Comparison of ENCODE assay signal across 1 cellular context in the genomic region with DNA sequence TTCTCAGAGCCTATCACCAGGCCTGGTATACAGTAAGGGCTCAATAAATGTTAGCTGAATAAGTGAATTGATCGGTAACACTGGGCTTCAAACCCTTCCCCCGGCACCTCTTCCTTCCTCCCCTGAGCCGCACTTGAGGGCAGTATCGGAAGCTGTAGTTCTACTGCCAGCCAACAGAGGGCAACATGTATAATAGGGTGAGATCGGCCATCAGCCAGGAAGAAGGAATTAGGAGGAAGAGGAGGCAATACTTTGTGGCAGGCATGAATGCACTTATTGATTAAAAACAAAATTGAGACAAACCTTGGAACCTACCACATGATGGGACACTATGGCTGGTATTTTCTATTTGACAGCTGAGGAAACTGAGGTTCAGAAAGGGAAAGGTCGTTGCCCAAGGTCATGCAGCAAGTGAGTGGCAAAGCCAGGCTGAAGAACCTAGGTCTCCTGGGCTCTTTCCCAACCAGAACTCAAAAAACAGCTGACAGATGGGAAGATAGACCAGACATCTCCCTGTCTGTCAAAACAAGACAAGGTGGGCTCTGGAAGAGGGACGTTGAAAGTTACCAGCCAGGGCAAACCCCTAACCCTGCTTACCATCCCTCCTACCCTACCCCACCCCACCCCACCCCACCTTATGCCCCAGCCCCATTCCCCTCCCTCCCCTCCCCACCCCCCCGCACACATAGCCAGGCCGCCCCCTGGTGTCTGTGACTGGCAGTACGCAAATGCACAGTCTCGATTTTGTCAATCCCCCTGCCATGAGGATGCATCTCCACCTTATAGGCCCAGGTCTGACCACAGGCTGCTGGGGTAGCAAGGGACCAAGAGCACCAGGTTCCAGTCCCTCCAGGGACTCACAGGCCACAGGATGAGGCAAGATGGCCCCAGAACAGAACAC.
TF ChIP-seq lines count a peak whose summit lies in the region.

No MANE protein-coding gene starts in this region.

TF ChIP-seq in K562, 482 proteins besides CTCF, POLR2A, EP300 and RAD21 (continued from another document and continues in another):
- TF ChIP-seq, protein P1, sequence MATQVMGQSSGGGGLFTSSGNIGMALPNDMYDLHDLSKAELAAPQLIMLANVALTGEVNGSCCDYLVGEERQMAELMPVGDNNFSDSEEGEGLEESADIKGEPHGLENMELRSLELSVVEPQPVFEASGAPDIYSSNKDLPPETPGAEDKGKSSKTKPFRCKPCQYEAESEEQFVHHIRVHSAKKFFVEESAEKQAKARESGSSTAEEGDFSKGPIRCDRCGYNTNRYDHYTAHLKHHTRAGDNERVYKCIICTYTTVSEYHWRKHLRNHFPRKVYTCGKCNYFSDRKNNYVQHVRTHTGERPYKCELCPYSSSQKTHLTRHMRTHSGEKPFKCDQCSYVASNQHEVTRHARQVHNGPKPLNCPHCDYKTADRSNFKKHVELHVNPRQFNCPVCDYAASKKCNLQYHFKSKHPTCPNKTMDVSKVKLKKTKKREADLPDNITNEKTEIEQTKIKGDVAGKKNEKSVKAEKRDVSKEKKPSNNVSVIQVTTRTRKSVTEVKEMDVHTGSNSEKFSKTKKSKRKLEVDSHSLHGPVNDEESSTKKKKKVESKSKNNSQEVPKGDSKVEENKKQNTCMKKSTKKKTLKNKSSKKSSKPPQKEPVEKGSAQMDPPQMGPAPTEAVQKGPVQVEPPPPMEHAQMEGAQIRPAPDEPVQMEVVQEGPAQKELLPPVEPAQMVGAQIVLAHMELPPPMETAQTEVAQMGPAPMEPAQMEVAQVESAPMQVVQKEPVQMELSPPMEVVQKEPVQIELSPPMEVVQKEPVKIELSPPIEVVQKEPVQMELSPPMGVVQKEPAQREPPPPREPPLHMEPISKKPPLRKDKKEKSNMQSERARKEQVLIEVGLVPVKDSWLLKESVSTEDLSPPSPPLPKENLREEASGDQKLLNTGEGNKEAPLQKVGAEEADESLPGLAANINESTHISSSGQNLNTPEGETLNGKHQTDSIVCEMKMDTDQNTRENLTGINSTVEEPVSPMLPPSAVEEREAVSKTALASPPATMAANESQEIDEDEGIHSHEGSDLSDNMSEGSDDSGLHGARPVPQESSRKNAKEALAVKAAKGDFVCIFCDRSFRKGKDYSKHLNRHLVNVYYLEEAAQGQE (CRISPR knock-in tag; IDR thresholded peaks at IDR 0.05; ENCODE audit: low read depth) = no peak
- TF ChIP-seq SMAD1 (IDR thresholded peaks at IDR 0.05; ENCODE audit: low read depth, low read length, partially characterized antibody) = no peak
- no peak for TF ChIP-seq ZNF583 (CRISPR knock-in tag; IDR thresholded peaks at IDR 0.05)
- peak in 1 of 2 experiments; percentile 75; a peak in 2 of 4 replicates for TF ChIP-seq MAZ (CRISPR knock-in tag; conservative IDR thresholded peaks at IDR 0.05 in 1 of 2, IDR thresholded peaks at IDR 0.05 in 1 of 2)
- TF ChIP-seq NR4A1 (CRISPR knock-in tag; IDR thresholded peaks at IDR 0.05) = no peak
- TF ChIP-seq NR4A1 (tag; IDR thresholded peaks at IDR 0.05) = no peak
- no peak for TF ChIP-seq CUX1 (CRISPR knock-in tag; IDR thresholded peaks at IDR 0.05)
- TF ChIP-seq HLTF (IDR thresholded peaks at IDR 0.05) = no peak
- TF ChIP-seq LEF1 (IDR thresholded peaks at IDR 0.05) = no peak
- TF ChIP-seq, protein P2, sequence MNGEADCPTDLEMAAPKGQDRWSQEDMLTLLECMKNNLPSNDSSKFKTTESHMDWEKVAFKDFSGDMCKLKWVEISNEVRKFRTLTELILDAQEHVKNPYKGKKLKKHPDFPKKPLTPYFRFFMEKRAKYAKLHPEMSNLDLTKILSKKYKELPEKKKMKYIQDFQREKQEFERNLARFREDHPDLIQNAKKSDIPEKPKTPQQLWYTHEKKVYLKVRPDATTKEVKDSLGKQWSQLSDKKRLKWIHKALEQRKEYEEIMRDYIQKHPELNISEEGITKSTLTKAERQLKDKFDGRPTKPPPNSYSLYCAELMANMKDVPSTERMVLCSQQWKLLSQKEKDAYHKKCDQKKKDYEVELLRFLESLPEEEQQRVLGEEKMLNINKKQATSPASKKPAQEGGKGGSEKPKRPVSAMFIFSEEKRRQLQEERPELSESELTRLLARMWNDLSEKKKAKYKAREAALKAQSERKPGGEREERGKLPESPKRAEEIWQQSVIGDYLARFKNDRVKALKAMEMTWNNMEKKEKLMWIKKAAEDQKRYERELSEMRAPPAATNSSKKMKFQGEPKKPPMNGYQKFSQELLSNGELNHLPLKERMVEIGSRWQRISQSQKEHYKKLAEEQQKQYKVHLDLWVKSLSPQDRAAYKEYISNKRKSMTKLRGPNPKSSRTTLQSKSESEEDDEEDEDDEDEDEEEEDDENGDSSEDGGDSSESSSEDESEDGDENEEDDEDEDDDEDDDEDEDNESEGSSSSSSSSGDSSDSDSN (IDR thresholded peaks at IDR 0.05; ENCODE audit: borderline replicate concordance in 1 of 2, low read depth in 2 of 2, low read length in 2 of 2) = no peak
- no peak for TF ChIP-seq MYNN (IDR thresholded peaks at IDR 0.05)
- no peak for TF ChIP-seq MYNN (CRISPR knock-in tag; IDR thresholded peaks at IDR 0.05)
- no peak for TF ChIP-seq TSC22D4 (tag; IDR thresholded peaks at IDR 0.05)
- 0 out of 2 replicates have a peak, but pooled peaks have one; percentile 54 for TF ChIP-seq DIDO1 (tag; IDR thresholded peaks at IDR 0.05; ENCODE audit: low read depth)
- TF ChIP-seq MECOM (CRISPR knock-in tag; IDR thresholded peaks at IDR 0.05) = 0 out of 2 replicates have a peak, but pooled peaks have one; percentile 20
- 0 out of 2 replicates have a peak, but pooled peaks have one; percentile 37 for TF ChIP-seq JUND (IDR thresholded peaks at IDR 0.05; ENCODE audit: borderline replicate concordance, low read depth, low read length)
- 0 out of 3 replicates have a peak, but pooled peaks have one; percentile 30 for TF ChIP-seq JUND (tag; IDR thresholded peaks at IDR 0.05; ENCODE audit: borderline replicate concordance, low read depth, low read length)
- TF ChIP-seq ZNF121 (CRISPR knock-in tag; conservative IDR thresholded peaks at IDR 0.05) = no peak
- TF ChIP-seq HINFP (tag; conservative IDR thresholded peaks at IDR 0.05; ENCODE audit: low read depth) = no peak
- TF ChIP-seq KHSRP (IDR thresholded peaks at IDR 0.05) = no peak
- no peak for TF ChIP-seq RREB1 (CRISPR knock-in tag; IDR thresholded peaks at IDR 0.05)
- 0 out of 2 replicates have a peak, but pooled peaks have one; percentile 16 for TF ChIP-seq NCOA1 (IDR thresholded peaks at IDR 0.05; ENCODE audit: low read depth)
- no peak for TF ChIP-seq KDM4B (IDR thresholded peaks at IDR 0.05; ENCODE audit: borderline replicate concordance in 2 of 2, low read depth in 1 of 2)
- no peak for TF ChIP-seq NR2C2 (CRISPR knock-in tag; IDR thresholded peaks at IDR 0.05)
- no peak for TF ChIP-seq NR2C2 (tag; IDR thresholded peaks at IDR 0.05)
- TF ChIP-seq, protein P3, sequence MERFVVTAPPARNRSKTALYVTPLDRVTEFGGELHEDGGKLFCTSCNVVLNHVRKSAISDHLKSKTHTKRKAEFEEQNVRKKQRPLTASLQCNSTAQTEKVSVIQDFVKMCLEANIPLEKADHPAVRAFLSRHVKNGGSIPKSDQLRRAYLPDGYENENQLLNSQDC (CRISPR knock-in tag; IDR thresholded peaks at IDR 0.05) = no peak
- no peak for TF ChIP-seq CBFA2T3 (IDR thresholded peaks at IDR 0.05)
- no peak for TF ChIP-seq ZNF717 (CRISPR knock-in tag; IDR thresholded peaks at IDR 0.05)
- no peak for TF ChIP-seq ZNF436 (CRISPR knock-in tag; IDR thresholded peaks at IDR 0.05)
- TF ChIP-seq, protein P4, sequence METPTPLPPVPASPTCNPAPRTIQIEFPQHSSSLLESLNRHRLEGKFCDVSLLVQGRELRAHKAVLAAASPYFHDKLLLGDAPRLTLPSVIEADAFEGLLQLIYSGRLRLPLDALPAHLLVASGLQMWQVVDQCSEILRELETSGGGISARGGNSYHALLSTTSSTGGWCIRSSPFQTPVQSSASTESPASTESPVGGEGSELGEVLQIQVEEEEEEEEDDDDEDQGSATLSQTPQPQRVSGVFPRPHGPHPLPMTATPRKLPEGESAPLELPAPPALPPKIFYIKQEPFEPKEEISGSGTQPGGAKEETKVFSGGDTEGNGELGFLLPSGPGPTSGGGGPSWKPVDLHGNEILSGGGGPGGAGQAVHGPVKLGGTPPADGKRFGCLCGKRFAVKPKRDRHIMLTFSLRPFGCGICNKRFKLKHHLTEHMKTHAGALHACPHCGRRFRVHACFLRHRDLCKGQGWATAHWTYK (CRISPR knock-in tag; IDR thresholded peaks at IDR 0.05) = no peak
